Comparison of ENCODE assay signal across 6 cellular contexts in the genomic region with DNA sequence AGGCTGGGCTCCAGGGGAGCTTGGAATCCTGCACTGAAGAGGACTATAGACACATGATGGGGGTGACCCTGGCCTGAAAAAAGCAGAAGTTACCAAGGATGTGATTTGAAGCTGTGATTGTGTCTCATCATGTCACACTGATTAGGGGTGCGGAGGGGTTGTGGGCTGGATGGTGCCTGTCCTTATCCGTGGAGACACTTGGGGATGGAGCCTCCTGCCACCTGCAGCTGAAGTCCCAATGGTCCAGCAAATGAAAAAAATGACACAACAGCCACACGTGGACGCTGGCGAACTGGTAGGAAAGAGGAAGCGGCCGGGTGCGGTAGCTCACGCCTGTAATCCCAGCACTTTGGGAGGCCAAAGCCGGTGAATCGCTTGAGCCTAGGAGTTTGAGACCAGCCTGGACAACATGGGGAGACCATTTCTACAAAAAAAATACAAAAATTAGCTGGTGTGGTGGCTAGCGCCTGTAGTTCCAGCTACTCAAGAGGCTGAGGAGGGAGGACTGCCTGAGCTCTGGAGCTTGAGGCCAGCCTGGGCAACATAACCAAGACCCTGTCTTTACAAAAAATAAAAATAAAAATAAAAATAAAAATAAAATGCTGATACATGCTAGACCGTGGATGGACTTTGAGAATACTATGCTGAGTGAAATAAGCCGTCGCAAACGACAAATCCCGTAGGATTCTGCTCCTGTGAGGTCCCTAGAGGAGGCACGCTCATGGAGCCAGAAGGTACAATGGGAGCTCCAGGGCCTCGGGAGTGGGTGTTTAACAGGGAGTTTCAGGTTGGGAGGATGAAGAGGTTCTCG. TPM values are rescaled to one million over a fixed set of nuclear protein-coding genes. Genes with fewer than 3 reads are reported as not detected.
DNase-seq lines count a peak whose midpoint lies in the region; ATAC-seq lines count a peak whose summit lies in the region.

No MANE protein-coding gene starts in this region.

- H3K9me3 Mint-ChIP-seq in naive thymus-derived CD8-positive, alpha-beta T cell: no peaks in the 10 kb centered on the region

- no peaks in the 10 kb centered on the region for H3K36me3 ChIP-seq in adipocyte (ENCODE audit: control insufficient read depth, insufficient read depth, low read length, severe bottlenecking)

- H3K27me3 Mint-ChIP-seq in naive thymus-derived CD8-positive, alpha-beta T cell: no peaks in the 10 kb centered on the region

- H3K27me3 ChIP-seq in adipocyte (replicated peaks; ENCODE audit: control insufficient read depth, insufficient read depth, low read length): no peaks in the 10 kb centered on the region

- POLR2A ChIA-PET in naive thymus-derived CD8-positive, alpha-beta T cell (lab: Charles Lee): interaction anchor here (0.6 to 8.4 kb wide), 20 partner anchors 8 to 1226 kb away, joined by 3 to 128 read pairs (median 5); partner anchors contain the start of genes ARF1, GUK1 and RNF187

- peak overlapping the region; percentile 84 for H3K9ac ChIP-seq in adipocyte (ENCODE audit: low read length)

- ATAC-seq in naive thymus-derived CD8-positive, alpha-beta T cell: no peak

- no peaks in the 10 kb centered on the region for H3K9me3 ChIP-seq in adipocyte (ENCODE audit: control insufficient read depth, low read length)

- H3K4me1 Mint-ChIP-seq in naive thymus-derived CD8-positive, alpha-beta T cell: peaks cover 24 to 65% (median 58%) of the 10 kb centered on the region in 4 donors

- H3K36me3 Mint-ChIP-seq in naive thymus-derived CD8-positive, alpha-beta T cell: peaks cover 0 to 7% (median 0%) of the 10 kb centered on the region in 3 donors

- peak overlapping the region; percentile 81 to 93 (median 88) for H3K4me3 Mint-ChIP-seq in naive thymus-derived CD8-positive, alpha-beta T cell

- DNase-seq in DMS53 (lab: John Stamatoyannopoulos, UW): peak; percentile 53
- no peak for DNase-seq in DMS53 treated with DMSO at 0.1 percent for 48 hours (lab: John Stamatoyannopoulos, UW; ENCODE audit: unreplicated experiment)
- DNase-seq in adipocyte (ENCODE audit: low read depth): no peak
- DNase-seq in naive thymus-derived CD8-positive, alpha-beta T cell: peak in 1 of 10 donors; percentile 51
- DNase-seq in islet precursor cell: no peak
- no peak for DNase-seq in Ammon's horn (ENCODE audit: low spot score)

- peaks cover 20% of the 10 kb centered on the region for H3K4me1 ChIP-seq in adipocyte (ENCODE audit: control insufficient read depth, insufficient read depth, low read length)

- H3K4me3 ChIP-seq in adipocyte (ENCODE audit: low read length): peak overlapping the region; percentile 82

- H3K27ac Mint-ChIP-seq in naive thymus-derived CD8-positive, alpha-beta T cell: peak overlapping the region; percentile 89 to 99 (median 97)

RNA-seq across cellular contexts. Expression of gene IBA57, which starts 0.8 kb away (rescaled TPM):
- total RNA-seq in naive thymus-derived CD8-positive, alpha-beta T cell: 10 to 100 TPM; 11.0 to 12.3 TPM
- 1 to 10 TPM; 3.3 to 4.2 (median 3.4) TPM for polyA plus RNA-seq in naive thymus-derived CD8-positive, alpha-beta T cell

RNA-seq across cellular contexts. Expression of gene GJC2, which starts 15.0 kb away (rescaled TPM):
- total RNA-seq in naive thymus-derived CD8-positive, alpha-beta T cell: 1 to 10 TPM; 2.6 to 2.8 TPM
- under 1 TPM in 2 of 3 donors, not detected in 1; 0.16 to 0.22 TPM for polyA plus RNA-seq in naive thymus-derived CD8-positive, alpha-beta T cell

RNA-seq across cellular contexts. Expression of gene GUK1, which starts 24.7 kb away (rescaled TPM):
- 100 to 1,000 TPM; 189 to 202 TPM for total RNA-seq in naive thymus-derived CD8-positive, alpha-beta T cell
- 100 to 1,000 TPM; 369 to 466 (median 374) TPM for polyA plus RNA-seq in naive thymus-derived CD8-positive, alpha-beta T cell

RNA-seq across cellular contexts. Expression of gene OBSCN, which starts 43.1 kb away (rescaled TPM):
- total RNA-seq in naive thymus-derived CD8-positive, alpha-beta T cell: 100 to 1,000 TPM in 1 of 2 experiments, 10 to 100 TPM in 1; 99.3 to 102 TPM
- polyA plus RNA-seq in naive thymus-derived CD8-positive, alpha-beta T cell: 1 to 10 TPM in 2 of 3 donors, under 1 TPM in 1; 0.56 to 4.9 (median 2.4) TPM

RNA-seq across cellular contexts. Expression of gene MRPL55, which starts 55.7 kb away (rescaled TPM):
- total RNA-seq in naive thymus-derived CD8-positive, alpha-beta T cell: 10 to 100 TPM; 61.9 to 64.8 TPM
- 100 to 1,000 TPM in 2 of 3 donors, 10 to 100 TPM in 1; 96.9 to 130 (median 103) TPM for polyA plus RNA-seq in naive thymus-derived CD8-positive, alpha-beta T cell
